Comparison of ENCODE assay signal across 8 cellular contexts in the genomic region with DNA sequence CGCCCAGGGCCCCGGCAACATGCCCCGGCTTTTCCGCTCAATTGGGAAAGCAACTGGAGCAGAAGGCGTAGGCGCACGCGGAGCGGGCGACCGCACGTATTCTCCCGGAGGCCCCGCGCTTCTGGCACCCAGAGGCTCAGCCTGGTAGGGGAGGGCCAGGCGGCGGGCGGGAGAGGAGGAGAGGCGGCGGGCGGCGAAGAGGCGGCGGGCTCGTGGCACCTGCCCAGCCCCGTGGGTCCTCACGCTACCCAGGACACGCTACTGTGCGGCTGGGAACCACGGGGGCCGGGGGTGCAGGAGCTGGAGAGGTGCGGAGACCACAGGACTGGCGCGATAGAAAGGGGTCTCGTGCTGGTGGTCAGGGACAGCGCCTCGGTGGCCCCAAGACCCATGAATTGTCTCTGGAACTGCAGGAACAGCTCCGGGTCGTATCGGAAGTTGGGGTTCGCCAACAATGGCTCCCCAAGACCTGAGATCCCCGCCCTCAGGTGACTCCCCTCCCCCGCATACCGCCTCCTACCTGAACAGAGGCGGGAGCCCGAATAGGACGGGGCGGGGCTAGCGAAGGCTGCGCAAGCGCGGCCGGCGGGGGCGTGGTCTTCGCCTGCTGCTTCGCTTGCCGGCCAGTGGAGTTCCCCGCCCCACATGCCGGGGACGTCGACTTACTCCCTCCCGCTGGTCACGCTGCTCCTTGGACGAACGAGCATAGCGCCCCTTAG. TPM values are rescaled to one million over a fixed set of nuclear protein-coding genes. Genes with fewer than 3 reads are reported as not detected.
DNase-seq lines count a peak whose midpoint lies in the region; ATAC-seq, FAIRE-seq and TF ChIP-seq lines count a peak whose summit lies in the region.

A gene (minus strand): TSS at position 549 of the 719 bp plus-strand sequence.

- BruUV-seq in Calu3 (replicated peaks; lab: Mats Ljungman, UMichigan): no TSS peak

- no peaks in the 10 kb centered on the region for H3F3A ChIP-seq in OCI-LY1 (ENCODE audit: insufficient read depth, low read length)

- peak; percentile 61 for TF ChIP-seq CTCF in Calu3 (IDR thresholded peaks at IDR 0.05; ENCODE audit: unreplicated experiment)
- no peak; the same call in none of the 2 replicates for TF ChIP-seq CTCF in OCI-LY1 (IDR thresholded peaks at IDR 0.05; ENCODE audit: low read length)

- H3K9me3 ChIP-seq in HUES64 (ENCODE audit: insufficient read depth, low read depth, low read length): no peaks in the 10 kb centered on the region
- no peaks in the 10 kb centered on the region for H3K9me3 ChIP-seq in OCI-LY1 (ENCODE audit: low read length)
- H3K9me3 ChIP-seq in mesodermal cell (ENCODE audit: control insufficient read depth, low read length): no peaks in the 10 kb centered on the region

- H3K36me3 Mint-ChIP-seq in Calu3 (ENCODE audit: insufficient read depth, unreplicated experiment): peaks cover 18% of the 10 kb centered on the region

- peaks cover 35% of the 10 kb centered on the region for H3K36me3 ChIP-seq in HUES64 (ENCODE audit: insufficient read depth, low read length)
- H3K36me3 ChIP-seq in OCI-LY1 (ENCODE audit: insufficient read depth, low read length): peaks cover 31% of the 10 kb centered on the region; the same call in 1 of the 2 replicates
- peaks cover 27% of the 10 kb centered on the region for H3K36me3 ChIP-seq in mesodermal cell (ENCODE audit: control insufficient read depth, insufficient read depth, low read length)

- peak; percentile 80 for ATAC-seq in GM21447 (IDR thresholded peaks at IDR 0.05; ENCODE audit: unreplicated experiment)

- WGBS in HUES64: under 1% methylated on average over 67 of the region's 67 CpGs
- 0% methylated on average over 55 to 57 of the region's 67 CpGs for WGBS in mesodermal cell (ENCODE audit: insufficient coverage in 2 of 2), 2 experiments

- CTCF ChIA-PET in Calu3 (lab: Charles Lee): interaction anchor here (0.6 to 1.3 kb wide), 2 partner anchors 11 to 264 kb away, joined by 3 to 4 read pairs; no protein-coding TSS in a partner anchor

- H3K4me2 ChIP-seq in OCI-LY1 (ENCODE audit: low read length): peak within 1 kb of the TSS; percentile 99

- no peaks in the 10 kb centered on the region for H3K27me3 Mint-ChIP-seq in Calu3 (ENCODE audit: unreplicated experiment)

- peaks cover 12% of the 10 kb centered on the region for H3K4me1 ChIP-seq in HUES64 (ENCODE audit: insufficient read depth, low read length)
- H3K4me1 ChIP-seq in OCI-LY1 (ENCODE audit: insufficient read depth, low read length, severe bottlenecking): peaks cover 19% of the 10 kb centered on the region
- peaks cover 13% of the 10 kb centered on the region for H3K4me1 ChIP-seq in mesodermal cell (ENCODE audit: control insufficient read depth, insufficient read depth, low read length, poor library complexity, severe bottlenecking)

- 0 out of 2 replicates have a peak, but pooled peaks cover 5% of the 10 kb centered on the region for H3K79me2 ChIP-seq in OCI-LY1 (ENCODE audit: insufficient read depth, low read length)

- no peaks in the 10 kb centered on the region for H3K9me3 Mint-ChIP-seq in Calu3 (ENCODE audit: low read depth, unreplicated experiment)

- H3K27me3 ChIP-seq in HUES64 (ENCODE audit: insufficient read depth, low read length) (no peaks in the 10 kb centered on the region), OCI-LY1 (ENCODE audit: insufficient read depth, low read length) (no peaks in the 10 kb centered on the region)

- no peaks in the 10 kb centered on the region for H3K9me2 ChIP-seq in OCI-LY1 (ENCODE audit: low read depth, low read length)

- no peak within 1 kb of the TSS for H2AFZ ChIP-seq in OCI-LY1 (ENCODE audit: low read length)

- peaks cover 24% of the 10 kb centered on the region for H3K4me1 Mint-ChIP-seq in Calu3 (ENCODE audit: low read depth, unreplicated experiment)

- peak; percentile 74 for FAIRE-seq in endometrium (lab: Jason Lieb, UNC)

- intact Hi-C loops in Calu3 (cut with micrococcal nuclease; ENCODE audit: unreplicated experiment): no loop called here

- no peaks in the 10 kb centered on the region for H4K20me1 ChIP-seq in OCI-LY1 (ENCODE audit: insufficient read depth, low read length)

- H3K4me3 ChIP-seq in HUES64 (ENCODE audit: low read length) (peak within 1 kb of the TSS; percentile 87), OCI-LY1 (ENCODE audit: low read depth, low read length, poor library complexity, severe bottlenecking) (peak within 1 kb of the TSS; percentile 87), mesodermal cell (ENCODE audit: extremely low read depth, insufficient read depth, low read length, poor library complexity, severe bottlenecking) (peak within 1 kb of the TSS; percentile 79)

- peak within 1 kb of the TSS; percentile 66 for H3K27ac ChIP-seq in HUES64 (ENCODE audit: low read depth, low read length)
- peak within 1 kb of the TSS; percentile 52 for H3K27ac ChIP-seq in OCI-LY1 (ENCODE audit: low read depth, low read length, poor library complexity, severe bottlenecking)
- H3K27ac ChIP-seq in mesodermal cell (ENCODE audit: low read depth, low read length, severe bottlenecking): no peak within 1 kb of the TSS

- H3K4me3 Mint-ChIP-seq in Calu3 (ENCODE audit: low read depth, unreplicated experiment): peak within 1 kb of the TSS; percentile 76

- H3K9ac ChIP-seq in HUES64 (ENCODE audit: low read depth, low read length): peak within 1 kb of the TSS; percentile 86
- peak within 1 kb of the TSS; percentile 87 for H3K9ac ChIP-seq in OCI-LY1 (ENCODE audit: low read length)

- H3K27ac Mint-ChIP-seq in Calu3 (ENCODE audit: unreplicated experiment): peak within 1 kb of the TSS; percentile 50

- peak; percentile 97 for DNase-seq in Calu3
- peak; percentile 100 for DNase-seq in activated CD8-positive, alpha-beta memory T cell treated with anti-CD3 and anti-CD28 coated beads, Interleukin-2, amount 50 U/mL, for 4 hours
- peak; percentile 97 to 98 for DNase-seq in stimulated activated CD8-positive, alpha-beta memory T cell treated with anti-CD3 and anti-CD28 coated beads, Interleukin-15, amount 100 ng/mL, for 4 hours (ENCODE audit: low read depth in 2 of 2)

RNA-seq across cellular contexts. Expression of the gene that starts here (rescaled TPM):
- 21.2 and 24.6 TPM in 2 replicates for total RNA-seq in Calu3 (2022)
- polyA plus RNA-seq in HUES64 (2013, experiment 1 of 2): 31.1 TPM
- polyA plus RNA-seq in HUES64 (2013, experiment 2 of 2): 35.1 TPM
- 23.5 TPM for polyA plus RNA-seq in mesodermal cell (2013, experiment 1 of 2)
- polyA plus RNA-seq in mesodermal cell (2013, experiment 2 of 2): 22.4 TPM
